ENCODE assay signal across 15 cellular contexts in genomic region chr14:52948039-52948438, GRCh38. TPM values are rescaled to one million over a fixed set of nuclear protein-coding genes. Genes with fewer than 3 reads are reported as not detected.
A peak's percentile ranks its signal among the peaks of the same experiment; 100 is the strongest.
DNase-seq lines count a peak whose midpoint lies in the region; ATAC-seq and TF ChIP-seq lines count a peak whose summit lies in the region.
"Had no signal": no experiment of that assay in that cellular context is flagged by ENCODE, and none has a peak within 500 bp of the region (broad histone marks: within the 10 kb centered on the region; RNA-seq: fewer than 3 reads in every experiment).

No MANE protein-coding gene starts in this region.

- H3K27ac ChIP-seq in heart right ventricle = peak overlapping the region in 2 of 10 donors; percentile 99 to 100
- H3K27ac ChIP-seq in suprapubic skin = no peak overlapping the region
- no peak overlapping the region for H3K27ac ChIP-seq in CD4-positive, alpha-beta T cell (ENCODE audit: low read depth, low read length)

- TF ChIP-seq EP300 in suprapubic skin (IDR thresholded peaks at IDR 0.05) = no peak

- H3K4me1 ChIP-seq in heart right ventricle (peaks cover 0 to 76% (median 58%) of the 10 kb centered on the region in 9 donors), suprapubic skin (peaks cover 28% of the 10 kb centered on the region)

- ATAC-seq in heart right ventricle (no peak), left ventricle myocardium superior (no peak)
- ATAC-seq in CD4-positive, alpha-beta T cell (ENCODE audit: poor library complexity) = no peak
- ATAC-seq: stimulated activated effector memory CD8-positive, alpha-beta T cell treated with anti-CD3 and anti-CD28 coated beads, Interleukin-12 subunit alpha, Interleukin-12 subunit beta, amount 100 ng/mL, for 72 hours had no signal

- DNase-seq in heart right ventricle (no peak), left ventricle myocardium superior (no peak), epithelial cell of esophagus (ENCODE audit: low read depth) (peak; percentile 25), nephron progenitor cell (no peak), suprapubic skin (ENCODE audit: low spot score in 2 of 2) (no peak), KG1 (lab: John Stamatoyannopoulos, UW) (no peak)
- DNase-seq in CD4-positive, alpha-beta T cell = no peak
- no peak for DNase-seq in activated T-cell treated with anti-CD3 and anti-CD28 coated beads, Interleukin-2, amount 50 U/mL, for 48 hours
- DNase-seq: activated CD4-positive, alpha-beta T cell treated with anti-CD3 and anti-CD28 coated beads, Interleukin-2, amount 50 U/mL, for 1 hour; activated naive CD4-positive, alpha-beta T cell treated with anti-CD3 and anti-CD28 coated beads, Interleukin-2, amount 10 ng/mL, durations not matched to agents 7 days and 5 days; AML-193; effector CD4-positive, alpha-beta T cell; NCI-H1417 treated with DMSO at 0.1 percent for 48 hours; T-helper 1 cell had no signal

- TF ChIP-seq POLR2A in suprapubic skin (IDR thresholded peaks at IDR 0.05) = no peak

- POLR2A ChIA-PET in CD4-positive, alpha-beta T cell (lab: Charles Lee) = interaction anchor here (0.9 to 1.6 kb wide), 3 partner anchors 13 to 205 kb away, joined by 4 to 5 read pairs (median 5); partner anchors contain the start of gene DDHD1

- peak overlapping the region in 6 of 10 donors; percentile 76 to 90 (median 83) for H3K4me3 ChIP-seq in heart right ventricle
- no peak overlapping the region for H3K4me3 ChIP-seq in epithelial cell of esophagus (ENCODE audit: low read length)
- H3K4me3 ChIP-seq in suprapubic skin = no peak overlapping the region

- 34 to 44% methylated on average over 3 of the region's 3 CpGs for WGBS in heart right ventricle, 2 donors
- 66% methylated on average over 3 of the region's 3 CpGs for WGBS in suprapubic skin

- H3K27ac Mint-ChIP-seq in nephron progenitor cell = no peak overlapping the region
- no peak overlapping the region for H3K27ac Mint-ChIP-seq in CD4-positive, alpha-beta T cell
- H3K27ac Mint-ChIP-seq: activated naive CD4-positive, alpha-beta T cell treated with anti-CD3 and anti-CD28 coated beads, Interleukin-2, amount 10 ng/mL, durations not matched to agents 7 days and 5 days; stimulated activated effector memory CD8-positive, alpha-beta T cell treated with anti-CD3 and anti-CD28 coated beads, Interleukin-12 subunit alpha, Interleukin-12 subunit beta, amount 100 ng/mL, for 72 hours had no signal

- no peaks in the 10 kb centered on the region for H3K9me3 Mint-ChIP-seq in nephron progenitor cell
- no peaks in the 10 kb centered on the region for H3K9me3 Mint-ChIP-seq in CD4-positive, alpha-beta T cell
- H3K9me3 Mint-ChIP-seq: activated naive CD4-positive, alpha-beta T cell treated with anti-CD3 and anti-CD28 coated beads, Interleukin-2, amount 10 ng/mL, durations not matched to agents 7 days and 5 days; stimulated activated effector memory CD8-positive, alpha-beta T cell treated with anti-CD3 and anti-CD28 coated beads, Interleukin-12 subunit alpha, Interleukin-12 subunit beta, amount 100 ng/mL, for 72 hours had no signal

- H3K36me3 ChIP-seq in heart right ventricle (peaks cover 0 to 32% (median 0%) of the 10 kb centered on the region in 9 donors), suprapubic skin (no peaks in the 10 kb centered on the region)

- peaks cover 50% of the 10 kb centered on the region for H3K4me1 Mint-ChIP-seq in nephron progenitor cell
- peaks cover 22% of the 10 kb centered on the region for H3K4me1 Mint-ChIP-seq in CD4-positive, alpha-beta T cell (ENCODE audit: low read depth)

- no peaks in the 10 kb centered on the region for H3K27me3 Mint-ChIP-seq in nephron progenitor cell (ENCODE audit: low read depth, poor library complexity)
- H3K27me3 Mint-ChIP-seq in CD4-positive, alpha-beta T cell = peaks cover 65% of the 10 kb centered on the region

- TF ChIP-seq CTCF in heart right ventricle (IDR thresholded peaks at IDR 0.05) (no peak), epithelial cell of esophagus (IDR thresholded peaks at IDR 0.05; ENCODE audit: insufficient read depth, low read depth, low read length, missing control alignments) (no peak), nephron progenitor cell (IDR thresholded peaks at IDR 0.05) (no peak), suprapubic skin (IDR thresholded peaks at IDR 0.05) (no peak)
- no peak for TF ChIP-seq CTCF in CD4-positive, alpha-beta T cell (IDR thresholded peaks at IDR 0.05)

- H3K27me3 ChIP-seq in heart right ventricle (peaks cover 0 to 64% (median 0%) of the 10 kb centered on the region in 7 donors), suprapubic skin (peaks cover 6% of the 10 kb centered on the region)
- H3K27me3 ChIP-seq in CD4-positive, alpha-beta T cell (ENCODE audit: control insufficient read depth, insufficient read depth, low read length) = peaks cover 59% of the 10 kb centered on the region

- CTCF ChIA-PET in CD4-positive, alpha-beta T cell (lab: Charles Lee) = interaction anchor here (2.0 kb wide), 1 partner anchor 13 kb away, joined by 8 read pairs; no protein-coding TSS in a partner anchor

- H3K36me3 Mint-ChIP-seq in nephron progenitor cell (ENCODE audit: low read depth) = peaks cover 39% of the 10 kb centered on the region
- no peaks in the 10 kb centered on the region for H3K36me3 Mint-ChIP-seq in CD4-positive, alpha-beta T cell (ENCODE audit: low read depth)
- H3K36me3 Mint-ChIP-seq: activated naive CD4-positive, alpha-beta T cell treated with anti-CD3 and anti-CD28 coated beads, Interleukin-2, amount 10 ng/mL, durations not matched to agents 7 days and 5 days; stimulated activated effector memory CD8-positive, alpha-beta T cell treated with anti-CD3 and anti-CD28 coated beads, Interleukin-12 subunit alpha, Interleukin-12 subunit beta, amount 100 ng/mL, for 72 hours had no signal

- intact Hi-C loops in heart right ventricle (cut with DNase I) = loop anchor here in 2 of 10 donors (2.0 to 5.0 kb wide), 2 partner anchors 66 to 71 kb away; no protein-coding TSS in a partner anchor
- intact Hi-C loops in left ventricle myocardium superior (cut with micrococcal nuclease) = no loop called here
- intact Hi-C loops in CD4-positive, alpha-beta T cell (cut with DNase I, micrococcal nuclease) = loop anchor here in 1 of 2 experiments (10.0 kb wide), 1 partner anchor 393 kb away; the partner anchor contains the start of genes GPR137C and TXNDC16

- peak overlapping the region; percentile 72 for H3K4me3 Mint-ChIP-seq in nephron progenitor cell
- no peak overlapping the region for H3K4me3 Mint-ChIP-seq in CD4-positive, alpha-beta T cell
- H3K4me3 Mint-ChIP-seq: activated naive CD4-positive, alpha-beta T cell treated with anti-CD3 and anti-CD28 coated beads, Interleukin-2, amount 10 ng/mL, durations not matched to agents 7 days and 5 days; stimulated activated effector memory CD8-positive, alpha-beta T cell treated with anti-CD3 and anti-CD28 coated beads, Interleukin-12 subunit alpha, Interleukin-12 subunit beta, amount 100 ng/mL, for 72 hours had no signal

- H3K9me3 ChIP-seq in heart right ventricle (no peaks in the 10 kb centered on the region), suprapubic skin (no peaks in the 10 kb centered on the region)
- H3K9me3 ChIP-seq in CD4-positive, alpha-beta T cell (ENCODE audit: control insufficient read depth, low read length) = no peaks in the 10 kb centered on the region

RNA-seq across cellular contexts. Expression of gene FERMT2, which starts 2.8 kb away (rescaled TPM):
- total RNA-seq in heart right ventricle = 100 to 1,000 TPM in 9 of 10 donors, 10 to 100 TPM in 1; 89.1 to 175 (median 115) TPM
- polyA plus RNA-seq in heart right ventricle = 10 to 100 TPM; 45.7 to 67.7 TPM
- total RNA-seq in left ventricle myocardium superior = 116 TPM
- total RNA-seq in suprapubic skin = 10 to 100 TPM in 3 of 4 donors, 1 to 10 TPM in 1; 9.1 to 17.7 (median 15.1) TPM
- under 1 TPM; 0.44 to 0.61 TPM for total RNA-seq in CD4-positive, alpha-beta T cell

Comparison
In these comparisons a context has a peak if more than half of its experiments do, and no peak if none do; other contexts are left out.
1. H3K4me3 ChIP-seq: peak in heart right ventricle (6 of 10); none in epithelial cell of esophagus (single experiment) and suprapubic skin (single experiment).
2. RNA of gene FERMT2, which starts 2.8 kb away (total RNA-seq): 89.1 to 175 TPM in heart right ventricle, 116 TPM in left ventricle myocardium superior (single experiment) and 9.1 to 17.7 TPM in suprapubic skin; 0.44 to 0.61 TPM in CD4-positive, alpha-beta T cell; every median in the first group is over 4 times any median in the second.